Comparison of ENCODE assay signal across 8 cellular contexts in the genomic region with DNA sequence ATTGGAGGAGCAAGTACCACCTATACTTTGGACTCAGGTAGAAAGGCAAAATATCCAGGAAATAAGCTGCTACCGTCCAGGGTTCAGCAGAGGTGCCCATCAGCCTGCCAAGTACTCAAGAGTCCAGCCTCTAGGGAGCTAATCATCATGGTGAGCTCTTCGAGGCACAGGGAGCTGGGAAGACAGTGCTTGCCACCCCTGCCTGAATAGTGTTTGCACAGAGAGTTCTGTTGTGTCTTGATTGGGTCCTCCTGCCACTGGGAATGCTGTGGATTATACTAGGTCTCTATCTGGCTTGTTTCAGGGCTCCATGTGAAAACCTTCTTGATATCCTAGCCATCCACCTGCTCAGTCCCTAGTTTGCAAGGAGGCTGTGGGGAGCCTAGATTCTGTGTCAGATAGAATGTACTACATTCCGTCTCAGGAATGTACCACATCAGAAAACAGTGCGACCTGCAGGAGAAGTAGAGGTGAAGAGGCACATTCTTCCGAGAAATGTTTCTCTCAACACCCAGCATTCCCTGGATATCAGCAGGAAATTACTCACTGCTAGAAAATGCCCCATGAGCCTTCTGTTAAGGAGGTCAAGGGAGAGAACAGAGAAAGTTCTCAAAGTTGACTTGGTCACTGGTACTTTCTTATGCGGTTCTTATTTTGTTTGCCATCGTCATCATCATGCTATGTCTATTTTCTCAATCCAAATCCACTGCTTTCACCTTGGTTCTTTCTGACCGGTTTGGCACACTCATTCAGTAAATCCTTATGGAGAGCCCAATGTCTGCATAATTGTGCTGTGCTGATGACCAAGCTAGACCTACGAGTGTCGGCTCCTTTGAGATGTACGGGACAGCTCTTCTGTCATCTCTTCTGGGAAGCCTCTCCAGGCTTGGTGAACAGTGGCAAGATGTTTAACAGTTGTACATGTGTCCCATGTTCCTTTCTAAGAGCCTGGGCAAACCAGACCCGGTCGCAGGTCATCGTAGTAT. TPM values are rescaled to one million over a fixed set of nuclear protein-coding genes. Genes with fewer than 3 reads are reported as not detected.
DNase-seq lines count a peak whose midpoint lies in the region; ATAC-seq, FAIRE-seq and TF ChIP-seq lines count a peak whose summit lies in the region.

No MANE protein-coding gene starts in this region.

- ATAC-seq in GM19035 (IDR thresholded peaks at IDR 0.05; ENCODE audit: unreplicated experiment) (no peak), HG02885 (IDR thresholded peaks at IDR 0.05; ENCODE audit: poor library complexity, unreplicated experiment) (no peak)

- peak overlapping the region; percentile 19 for H3K4me2 ChIP-seq in smooth muscle cell

- DNase-seq in GM19239 (ENCODE audit: insufficient read length, low spot score) (no peak), RKO (ENCODE audit: low spot score) (peak; percentile 34), foreskin fibroblast (peak; percentile 52 to 60), smooth muscle cell (lab: John Stamatoyannopoulos, UW; ENCODE audit: unreplicated experiment) (no peak), GDM1 (lab: John Stamatoyannopoulos, UW) (no peak), cortex of kidney (lab: John Stamatoyannopoulos, UW) (no peak)

- 73% methylated on average over 14 of the region's 14 CpGs for WGBS in smooth muscle cell (ENCODE audit: low lambda C conversion rate)

- peak; percentile 81 for FAIRE-seq in GM19239 (lab: Jason Lieb, UNC)

- H3K79me2 ChIP-seq in smooth muscle cell (ENCODE audit: low read depth): peaks cover 94% of the 10 kb centered on the region

- no peaks in the 10 kb centered on the region for H3K27me3 ChIP-seq in smooth muscle cell (ENCODE audit: low read depth)

- H3K9me3 ChIP-seq in smooth muscle cell (replicated peaks; ENCODE audit: low read depth): no peaks in the 10 kb centered on the region

- H4K20me1 ChIP-seq in smooth muscle cell (ENCODE audit: low read depth): peaks cover 100% of the 10 kb centered on the region

- peaks cover 9% of the 10 kb centered on the region for H3K4me1 ChIP-seq in smooth muscle cell (ENCODE audit: low read depth)

- H3K36me3 ChIP-seq in smooth muscle cell (ENCODE audit: low read depth): no peaks in the 10 kb centered on the region

- H3K4me3 ChIP-seq in foreskin fibroblast (ENCODE audit: low read depth in 1 of 2, low read length in 2 of 2) (no peak overlapping the region), smooth muscle cell (no peak overlapping the region)

- peaks cover 11% of the 10 kb centered on the region for H3F3A ChIP-seq in smooth muscle cell (ENCODE audit: low read depth)

- no peak for TF ChIP-seq CTCF in foreskin fibroblast (IDR thresholded peaks at IDR 0.05; ENCODE audit: low read depth, low read length)
- TF ChIP-seq CTCF in smooth muscle cell (IDR thresholded peaks at IDR 0.05; ENCODE audit: borderline replicate concordance, insufficient read depth, poor library complexity, severe bottlenecking): no peak

- H2AFZ ChIP-seq in smooth muscle cell (ENCODE audit: low read depth): no peak overlapping the region

- H3K27ac ChIP-seq in smooth muscle cell (ENCODE audit: low read depth): peak overlapping the region; percentile 58

- no peak overlapping the region for H3K9ac ChIP-seq in smooth muscle cell (ENCODE audit: low read depth)

RNA-seq across cellular contexts. Expression of gene PTPN1, which starts 30.7 kb away (rescaled TPM):
- total RNA-seq in smooth muscle cell: 28.9 and 35.6 TPM in 2 replicates
- polyA plus RNA-seq in smooth muscle cell: 16.1 and 19.4 TPM in 2 replicates

Comparison
In these comparisons a context has a peak if more than half of its experiments do, and no peak if none do; other contexts are left out.
1. DNase-seq: peak in RKO (single experiment) and foreskin fibroblast (2 of 2); none in GM19239 (single experiment), smooth muscle cell (single experiment), GDM1 (single experiment) and cortex of kidney (single experiment).